Comparison of ENCODE assay signal across 8 cellular contexts in the genomic region with DNA sequence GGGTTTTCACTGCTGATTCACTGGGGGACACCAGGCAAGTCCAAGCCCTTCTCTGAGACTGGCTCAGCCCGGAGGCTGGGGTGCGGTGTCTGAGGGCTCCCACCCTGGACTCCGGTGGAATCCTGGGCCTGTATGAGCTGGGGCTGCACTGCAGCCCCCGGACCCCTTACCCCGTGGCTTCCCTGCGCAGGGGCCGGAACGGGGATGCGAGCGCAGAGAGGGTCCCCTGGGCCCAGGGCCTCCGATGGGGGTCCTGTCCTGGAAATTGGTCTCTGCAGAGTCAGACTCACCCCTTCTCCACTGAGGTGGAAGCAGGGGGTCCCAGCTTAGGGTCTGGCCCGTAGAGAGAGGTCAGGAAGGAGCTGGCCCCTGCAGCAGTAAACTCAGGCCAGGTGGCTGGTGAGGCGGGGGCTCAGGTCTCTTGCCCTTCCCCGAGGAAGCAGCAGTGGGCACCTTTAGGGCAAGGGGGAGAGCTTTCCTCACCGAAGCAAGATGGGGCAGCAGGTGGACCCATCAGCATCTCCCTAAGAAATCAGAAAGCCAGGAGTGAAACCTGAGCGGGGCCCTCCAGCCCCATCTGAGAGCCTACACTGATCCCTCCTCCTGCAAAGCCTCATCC.
DNase-seq lines count a peak whose midpoint lies in the region; ATAC-seq and TF ChIP-seq lines count a peak whose summit lies in the region.

No MANE protein-coding gene starts in this region.

- H3K36me3 ChIP-seq in WERI-Rb-1, result no peaks in the 10 kb centered on the region; the same call in 1 of the 2 replicates

- DNase-seq in GM12865 (ENCODE audit: low read depth) (no peak), WERI-Rb-1 (no peak), fibroblast of pulmonary artery (ENCODE audit: low read depth) (no peak), retinal pigment epithelial cell (ENCODE audit: low read depth) (no peak), medulla oblongata (ENCODE audit: extremely low spot score) (no peak), HuH-7.5 (ENCODE audit: low spot score) (no peak)

- H3K4me3 ChIP-seq in GM12865 (ENCODE audit: low read depth, low read length), result peak overlapping the region; percentile 72
- peak overlapping the region; percentile 83 for H3K4me3 ChIP-seq in WERI-Rb-1 (ENCODE audit: low read depth, low read length)
- H3K4me3 ChIP-seq in fibroblast of pulmonary artery (replicated peaks; ENCODE audit: low read depth, low read length), result peak overlapping the region; percentile 76
- peak overlapping the region; percentile 73 for H3K4me3 ChIP-seq in retinal pigment epithelial cell (ENCODE audit: low read length)

- H3K9me3 ChIP-seq in WERI-Rb-1 (ENCODE audit: severe bottlenecking), result no peaks in the 10 kb centered on the region

- no peak for TF ChIP-seq CTCF in GM12865 (IDR thresholded peaks at IDR 0.05; ENCODE audit: insufficient read depth, low read depth, low read length, missing control alignments)
- TF ChIP-seq CTCF in WERI-Rb-1 (IDR thresholded peaks at IDR 0.05; ENCODE audit: low read depth, low read length), result no peak
- no peak for TF ChIP-seq CTCF in fibroblast of pulmonary artery (IDR thresholded peaks at IDR 0.05; ENCODE audit: low read length, missing control alignments)
- TF ChIP-seq CTCF in retinal pigment epithelial cell (conservative IDR thresholded peaks at IDR 0.05; ENCODE audit: low read depth, low read length), result no peak

- ATAC-seq in HG02759 (IDR thresholded peaks at IDR 0.05; ENCODE audit: unreplicated experiment) (no peak), HG03457 (IDR thresholded peaks at IDR 0.05; ENCODE audit: unreplicated experiment) (no peak)

- peak overlapping the region; percentile 91 for H3K27ac ChIP-seq in WERI-Rb-1

- no peaks in the 10 kb centered on the region for H3K27me3 ChIP-seq in WERI-Rb-1 (ENCODE audit: insufficient read depth, low read depth, severe bottlenecking)
